Comparison of ENCODE assay signal across 17 cellular contexts in the genomic region with DNA sequence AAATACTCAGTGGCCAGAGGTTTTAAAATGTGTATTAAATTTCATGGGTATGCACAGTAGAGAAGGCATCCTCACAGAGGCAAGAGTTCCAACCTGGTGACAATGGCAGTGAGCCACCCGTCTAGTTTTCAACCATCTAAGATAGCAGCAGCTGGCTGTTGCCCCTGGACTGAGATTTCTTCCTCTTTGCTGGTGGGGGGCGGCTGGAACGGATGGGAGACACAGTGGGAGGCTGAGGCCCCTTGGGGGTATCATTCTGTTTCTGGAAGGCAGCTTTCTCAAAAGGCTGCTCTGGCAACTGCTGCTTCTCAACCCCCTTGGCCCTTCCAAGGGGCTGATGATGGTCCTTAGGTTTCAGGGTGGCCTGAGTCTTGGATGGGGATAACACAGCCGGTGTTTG. TPM values are rescaled to one million over a fixed set of nuclear protein-coding genes. Genes with fewer than 3 reads are reported as not detected.
DNase-seq lines count a peak whose midpoint lies in the region; ATAC-seq and TF ChIP-seq lines count a peak whose summit lies in the region.
"Had no signal": no experiment of that assay in that cellular context is flagged by ENCODE, and none has a peak within 500 bp of the region (broad histone marks: within the 10 kb centered on the region; RNA-seq: fewer than 3 reads in every experiment).

No MANE protein-coding gene starts in this region.

- no peaks in the 10 kb centered on the region; the same call in 1 of the 2 replicates for H3K4me1 ChIP-seq in PC-3 (ENCODE audit: insufficient read depth, low read length)
- peaks cover 31% of the 10 kb centered on the region for H3K4me1 ChIP-seq in psoas muscle

- no peaks in the 10 kb centered on the region for H3K79me2 ChIP-seq in PC-3 (ENCODE audit: low read length)

- H3K4me3 ChIP-seq in PC-3 (ENCODE audit: low read length) (no peak overlapping the region), psoas muscle (no peak overlapping the region)

- DNase-seq in activated CD4-positive, alpha-beta T cell treated with anti-CD3 and anti-CD28 coated beads, Interleukin-2, amount 10 ng/mL, durations not matched to agents 7 days and 5 days = no peak
- DNase-seq in activated CD4-positive, alpha-beta T cell treated with anti-CD3 and anti-CD28 coated beads, Interleukin-2, amount 50 U/mL, for 4 hours = no peak
- DNase-seq in PC-3 (no peak), psoas muscle (no peak), hypothalamus (lab: John Stamatoyannopoulos, UW) (no peak)
- no peak for DNase-seq in effector memory CD8-positive, alpha-beta T cell
- no peak for DNase-seq in central memory CD4-positive, alpha-beta T cell
- DNase-seq: activated effector memory CD4-positive, alpha-beta T cell treated with Interleukin-2 at 50 U/mL for 16 hours; DMS79; foreskin fibroblast; NCI-H1417 treated with DMSO at 0.1 percent for 48 hours; NCI-H526 treated with DMSO at 0.1 percent for 48 hours; SHP77 treated with DMSO at 0.1 percent for 48 hours; spleen had no signal

- peak overlapping the region; percentile 83 for H3K27ac Mint-ChIP-seq in activated CD4-positive, alpha-beta T cell treated with anti-CD3 and anti-CD28 coated beads, Interleukin-2, amount 10 ng/mL, durations not matched to agents 7 days and 5 days
- H3K27ac Mint-ChIP-seq in effector memory CD8-positive, alpha-beta T cell = peak overlapping the region in 1 of 2 donors; percentile 83

- ATAC-seq in PC-3 (no peak), psoas muscle (no peak), GM18873 (IDR thresholded peaks at IDR 0.05; ENCODE audit: low FRiP score, unreplicated experiment) (no peak)
- ATAC-seq in effector memory CD8-positive, alpha-beta T cell (replicated peaks) = no peak

- CTCF ChIA-PET in activated CD4-positive, alpha-beta T cell treated with anti-CD3 and anti-CD28 coated beads, Interleukin-2, amount 10 ng/mL, durations not matched to agents 7 days and 5 days (lab: Charles Lee) = interaction anchor here (0.5 to 12.6 kb wide), 11 partner anchors 8 to 230 kb away, joined by 3 to 135 read pairs (median 6); no protein-coding TSS in a partner anchor
- CTCF ChIA-PET in PC-3 (lab: Charles Lee) = no interaction called here

- no peaks in the 10 kb centered on the region for H3F3A ChIP-seq in PC-3 (ENCODE audit: low read length, unreplicated experiment)

- intact Hi-C loops in PC-3 (cut with micrococcal nuclease) (loop anchor here (5.0 kb wide), 1 partner anchor 135 kb away; no protein-coding TSS in a partner anchor), psoas muscle (cut with DNase I) (no loop called here)

- H3K4me2 ChIP-seq in PC-3 (ENCODE audit: low read length) = no peak overlapping the region

- no peak overlapping the region for H3K9ac ChIP-seq in PC-3 (ENCODE audit: low read length)

- BruUV-seq in PC-3 (replicated peaks; lab: Mats Ljungman, UMichigan) = TSS peak; percentile 61

- no peak for TF ChIP-seq CTCF in PC-3 (conservative IDR thresholded peaks at IDR 0.05; ENCODE audit: low read depth, low read length)
- TF ChIP-seq CTCF in psoas muscle (IDR thresholded peaks at IDR 0.05) = no peak

- no peaks in the 10 kb centered on the region for H3K9me3 ChIP-seq in PC-3 (ENCODE audit: low read length)
- no peaks in the 10 kb centered on the region for H3K9me3 ChIP-seq in psoas muscle
- H3K9me3 ChIP-seq: HAP-1, spleen, vagina had no signal

- peak overlapping the region; percentile 91 for H3K4me3 Mint-ChIP-seq in activated CD4-positive, alpha-beta T cell treated with anti-CD3 and anti-CD28 coated beads, Interleukin-2, amount 10 ng/mL, durations not matched to agents 7 days and 5 days
- peak overlapping the region; percentile 85 to 96 for H3K4me3 Mint-ChIP-seq in effector memory CD8-positive, alpha-beta T cell

- H3K27me3 Mint-ChIP-seq in activated CD4-positive, alpha-beta T cell treated with anti-CD3 and anti-CD28 coated beads, Interleukin-2, amount 10 ng/mL, durations not matched to agents 7 days and 5 days = no peaks in the 10 kb centered on the region
- no peaks in the 10 kb centered on the region for H3K27me3 Mint-ChIP-seq in effector memory CD8-positive, alpha-beta T cell

- 73 to 90% (median 75%) methylated on average over 4 of the region's 4 CpGs for WGBS in psoas muscle, 3 donors

- H3K9me2 ChIP-seq in PC-3 (replicated peaks; ENCODE audit: low read length) = no peaks in the 10 kb centered on the region

- no peaks in the 10 kb centered on the region for H4K20me1 ChIP-seq in PC-3 (ENCODE audit: low read length)

- H3K9me3 Mint-ChIP-seq in activated CD4-positive, alpha-beta T cell treated with anti-CD3 and anti-CD28 coated beads, Interleukin-2, amount 10 ng/mL, durations not matched to agents 7 days and 5 days = no peaks in the 10 kb centered on the region
- no peaks in the 10 kb centered on the region for H3K9me3 Mint-ChIP-seq in effector memory CD8-positive, alpha-beta T cell

- H3K27me3 ChIP-seq in PC-3 (ENCODE audit: low read length) (no peaks in the 10 kb centered on the region), psoas muscle (ENCODE audit: insufficient read depth in 3 of 3, low read length in 2 of 3) (no peaks in the 10 kb centered on the region)
- H3K27me3 ChIP-seq: spleen, vagina had no signal

- H3K36me3 ChIP-seq in PC-3 (ENCODE audit: low read depth, low read length) (peaks cover 33% of the 10 kb centered on the region), psoas muscle (ENCODE audit: insufficient read depth in 1 of 2, low read depth in 1 of 2) (peaks cover 10 to 56% of the 10 kb centered on the region in 2 donors)

- H3K27ac ChIP-seq in PC-3 (ENCODE audit: low read length) (no peak overlapping the region), psoas muscle (peak overlapping the region; percentile 58)

- H3K4me1 Mint-ChIP-seq in activated CD4-positive, alpha-beta T cell treated with anti-CD3 and anti-CD28 coated beads, Interleukin-2, amount 10 ng/mL, durations not matched to agents 7 days and 5 days = peaks cover 60% of the 10 kb centered on the region
- H3K4me1 Mint-ChIP-seq in effector memory CD8-positive, alpha-beta T cell (ENCODE audit: low read depth in 2 of 2) = peaks cover 33 to 39% of the 10 kb centered on the region in 2 donors

- peaks cover 54% of the 10 kb centered on the region for H3K36me3 Mint-ChIP-seq in activated CD4-positive, alpha-beta T cell treated with anti-CD3 and anti-CD28 coated beads, Interleukin-2, amount 10 ng/mL, durations not matched to agents 7 days and 5 days (ENCODE audit: low read depth)
- H3K36me3 Mint-ChIP-seq in effector memory CD8-positive, alpha-beta T cell (ENCODE audit: insufficient read depth) = peaks cover 70% of the 10 kb centered on the region

- POLR2A ChIA-PET in activated CD4-positive, alpha-beta T cell treated with anti-CD3 and anti-CD28 coated beads, Interleukin-2, amount 10 ng/mL, durations not matched to agents 7 days and 5 days (lab: Charles Lee) = no interaction called here
- POLR2A ChIA-PET in PC-3 (lab: Charles Lee; ENCODE audit: unreplicated experiment) = no interaction called here

- H2AFZ ChIP-seq in PC-3 (ENCODE audit: low read length) = no peak overlapping the region

RNA-seq across cellular contexts. Expression of a gene that starts 1.0 kb away (rescaled TPM):
- total RNA-seq in activated CD4-positive, alpha-beta T cell treated with anti-CD3 and anti-CD28 coated beads, Interleukin-2, amount 10 ng/mL, durations not matched to agents 7 days and 5 days = 10 to 100 TPM; 28.3 to 30.4 TPM
- total RNA-seq in PC-3 (2014; rRNA removed) (0.11 and 1.0 TPM in 2 replicates), psoas muscle (10 to 100 TPM; 12.6 to 26.3 (median 18.0) TPM)
- 1 to 10 TPM; 6.7 to 8.9 (median 8.3) TPM for polyA plus RNA-seq in psoas muscle

RNA-seq across cellular contexts. Expression of a gene that starts 11.2 kb away (rescaled TPM):
- 10 to 100 TPM; 74.1 to 76.4 TPM for total RNA-seq in activated CD4-positive, alpha-beta T cell treated with anti-CD3 and anti-CD28 coated beads, Interleukin-2, amount 10 ng/mL, durations not matched to agents 7 days and 5 days
- total RNA-seq in PC-3 (2014; rRNA removed) (63.3 and 83.8 TPM in 2 replicates), psoas muscle (10 to 100 TPM; 29.8 to 62.2 (median 52.9) TPM)
- 10 to 100 TPM; 44.1 to 67.0 (median 66.4) TPM for polyA plus RNA-seq in psoas muscle

RNA-seq across cellular contexts. Expression of a gene that starts 22.5 kb away (rescaled TPM):
- total RNA-seq in activated CD4-positive, alpha-beta T cell treated with anti-CD3 and anti-CD28 coated beads, Interleukin-2, amount 10 ng/mL, durations not matched to agents 7 days and 5 days = 1,000 to 10,000 TPM; 4,459 to 4,958 TPM
- 6,976 and 7,326 TPM in 2 replicates for total RNA-seq in PC-3 (2014; rRNA removed)
- total RNA-seq in psoas muscle = over 10,000 TPM in 2 of 4 donors, 1,000 to 10,000 TPM in 2; 7,136 to 10,782 (median 8,991) TPM
- polyA plus RNA-seq in psoas muscle = over 10,000 TPM in 2 of 3 donors, 1,000 to 10,000 TPM in 1; 9,788 to 18,891 (median 16,487) TPM

RNA-seq across cellular contexts. Expression of a gene that starts 50.3 kb away (rescaled TPM):
- 100 to 1,000 TPM; 262 to 263 TPM for total RNA-seq in activated CD4-positive, alpha-beta T cell treated with anti-CD3 and anti-CD28 coated beads, Interleukin-2, amount 10 ng/mL, durations not matched to agents 7 days and 5 days
- total RNA-seq in PC-3 (2014; rRNA removed) (216 and 231 TPM in 2 replicates), psoas muscle (100 to 1,000 TPM in 2 of 4 donors, 10 to 100 TPM in 2; 94.5 to 152 (median 112) TPM)
- 10 to 100 TPM; 62.5 to 90.0 (median 78.5) TPM for polyA plus RNA-seq in psoas muscle
